In the genomic region with DNA sequence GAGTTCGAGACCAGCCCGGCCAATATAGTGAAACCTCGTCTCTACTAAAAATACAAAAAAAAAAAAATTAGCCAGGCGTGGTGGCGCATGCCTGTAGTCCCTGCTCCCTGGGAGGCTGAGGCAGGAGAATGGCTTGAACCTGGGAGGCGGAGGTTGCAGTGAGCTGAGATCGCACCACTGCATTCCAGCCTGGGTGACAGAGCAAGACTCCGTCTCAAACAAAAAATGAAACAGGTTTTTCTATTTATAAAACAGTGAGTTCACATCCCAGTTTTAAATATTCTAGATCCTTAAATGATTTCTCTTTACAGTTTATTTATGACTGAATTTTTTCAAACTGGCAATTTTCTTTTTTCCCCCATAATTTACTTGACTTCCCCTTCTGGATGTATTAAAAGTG, we compare ENCODE assay signal across 1 cellular context.
A peak's percentile ranks its signal among the peaks of the same experiment; 100 is the strongest.
TF ChIP-seq lines count a peak whose summit lies in the region.
"Not testable (repeated sequence)": the region's sequence is repeated elsewhere in the genome, so short reads cannot be mapped to it uniquely, and the experiment has no call there.

No MANE protein-coding gene starts in this region.

TF ChIP-seq in K562, 482 proteins besides CTCF, POLR2A, EP300 and RAD21:
- TF ChIP-seq, protein P1, sequence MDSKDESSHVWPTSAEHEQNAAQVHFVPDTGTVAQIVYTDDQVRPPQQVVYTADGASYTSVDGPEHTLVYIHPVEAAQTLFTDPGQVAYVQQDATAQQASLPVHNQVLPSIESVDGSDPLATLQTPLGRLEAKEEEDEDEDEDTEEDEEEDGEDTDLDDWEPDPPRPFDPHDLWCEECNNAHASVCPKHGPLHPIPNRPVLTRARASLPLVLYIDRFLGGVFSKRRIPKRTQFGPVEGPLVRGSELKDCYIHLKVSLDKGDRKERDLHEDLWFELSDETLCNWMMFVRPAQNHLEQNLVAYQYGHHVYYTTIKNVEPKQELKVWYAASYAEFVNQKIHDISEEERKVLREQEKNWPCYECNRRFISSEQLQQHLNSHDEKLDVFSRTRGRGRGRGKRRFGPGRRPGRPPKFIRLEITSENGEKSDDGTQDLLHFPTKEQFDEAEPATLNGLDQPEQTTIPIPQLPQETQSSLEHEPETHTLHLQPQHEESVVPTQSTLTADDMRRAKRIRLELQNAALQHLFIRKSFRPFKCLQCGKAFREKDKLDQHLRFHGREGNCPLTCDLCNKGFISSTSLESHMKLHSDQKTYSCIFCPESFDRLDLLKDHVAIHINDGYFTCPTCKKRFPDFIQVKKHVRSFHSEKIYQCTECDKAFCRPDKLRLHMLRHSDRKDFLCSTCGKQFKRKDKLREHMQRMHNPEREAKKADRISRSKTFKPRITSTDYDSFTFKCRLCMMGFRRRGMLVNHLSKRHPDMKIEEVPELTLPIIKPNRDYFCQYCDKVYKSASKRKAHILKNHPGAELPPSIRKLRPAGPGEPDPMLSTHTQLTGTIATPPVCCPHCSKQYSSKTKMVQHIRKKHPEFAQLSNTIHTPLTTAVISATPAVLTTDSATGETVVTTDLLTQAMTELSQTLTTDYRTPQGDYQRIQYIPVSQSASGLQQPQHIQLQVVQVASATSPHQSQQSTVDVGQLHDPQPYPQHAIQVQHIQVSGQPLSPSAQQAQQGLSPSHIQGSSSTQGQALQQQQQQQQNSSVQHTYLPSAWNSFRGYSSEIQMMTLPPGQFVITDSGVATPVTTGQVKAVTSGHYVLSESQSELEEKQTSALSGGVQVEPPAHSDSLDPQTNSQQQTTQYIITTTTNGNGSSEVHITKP (IDR thresholded peaks at IDR 0.05; ENCODE audit: partially characterized antibody): peak; percentile 62
- peak; percentile 17 for TF ChIP-seq POLR3A (IDR thresholded peaks at IDR 0.05; ENCODE audit: borderline replicate concordance, extremely low read depth, insufficient read depth, insufficient read length)
- peak; percentile 35; the same call in 1 of the 2 replicates for TF ChIP-seq SMAD4 (CRISPR knock-in tag; conservative IDR thresholded peaks at IDR 0.05)
- TF ChIP-seq, protein P2, sequence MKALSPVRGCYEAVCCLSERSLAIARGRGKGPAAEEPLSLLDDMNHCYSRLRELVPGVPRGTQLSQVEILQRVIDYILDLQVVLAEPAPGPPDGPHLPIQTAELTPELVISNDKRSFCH (CRISPR knock-in tag; IDR thresholded peaks at IDR 0.05): not testable (repeated sequence)
- TF ChIP-seq, protein P2 (tag; IDR thresholded peaks at IDR 0.05): 0 out of 2 replicates have a peak, but pooled peaks have one; percentile 19
- TF ChIP-seq BCOR (IDR thresholded peaks at IDR 0.05): 0 out of 2 replicates have a peak, but pooled peaks have one; percentile 27
- TF ChIP-seq BRD9 (IDR thresholded peaks at IDR 0.05; ENCODE audit: low read depth, partially characterized antibody): peak; percentile 7
- 0 out of 2 replicates have a peak, but pooled peaks have one; percentile 5 for TF ChIP-seq ZNF316 (IDR thresholded peaks at IDR 0.05)
